ENCODE assay signal across 9 cellular contexts in the genomic region with DNA sequence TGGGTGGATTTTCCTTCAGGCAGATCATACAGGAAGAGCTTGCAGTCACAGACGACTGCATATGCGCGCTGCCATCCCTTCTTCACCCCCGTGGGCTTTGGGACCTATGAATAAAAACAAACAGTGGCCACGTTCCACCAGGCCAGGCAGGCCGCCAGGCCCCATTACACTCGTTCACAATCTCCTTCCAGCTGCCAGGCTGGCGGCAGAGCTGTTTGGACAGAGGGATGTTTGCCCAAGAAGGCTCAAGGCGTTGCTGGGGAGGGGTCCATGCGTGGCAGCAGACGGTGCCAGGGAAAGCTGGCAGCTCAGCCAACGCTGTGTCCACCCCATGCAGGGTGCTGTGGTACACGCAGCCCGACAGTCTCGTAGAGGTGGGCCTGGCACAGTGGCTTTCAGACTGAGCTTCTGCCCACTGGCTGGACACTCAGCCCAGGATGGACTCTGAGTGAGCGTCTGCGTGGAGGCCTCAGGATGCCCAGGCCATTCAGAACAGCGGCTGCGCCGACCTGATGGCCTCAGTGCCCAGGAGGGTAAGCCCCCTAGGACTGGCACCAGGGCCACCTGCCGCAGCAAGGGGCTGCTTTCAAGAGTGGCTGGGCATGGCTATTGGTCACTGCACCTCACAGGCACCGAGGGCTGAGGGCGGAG. TPM values are rescaled to one million over a fixed set of nuclear protein-coding genes. Genes with fewer than 3 reads are reported as not detected.
DNase-seq lines count a peak whose midpoint lies in the region; ATAC-seq and TF ChIP-seq lines count a peak whose summit lies in the region.
"Had no signal": no experiment of that assay in that cellular context is flagged by ENCODE, and none has a peak within 500 bp of the region (broad histone marks: within the 10 kb centered on the region; RNA-seq: fewer than 3 reads in every experiment).

No MANE protein-coding gene starts in this region.

- peak; percentile 10 for DNase-seq in NCI-H1105 (lab: John Stamatoyannopoulos, UW)
- peak; percentile 88 for DNase-seq in chondrocyte (ENCODE audit: low spot score)
- no peak for DNase-seq in natural killer cell treated with Interleukin-12 subunit alpha and Interleukin-12 subunit beta and Interleukin-15 and Interleukin-18, amount 100 ng/mL, for 72 hours (ENCODE audit: low spot score)
- no peak for DNase-seq in OCI-M1 (lab: John Stamatoyannopoulos, UW)
- DNase-seq in EL, result no peak
- no peak for DNase-seq in NCI-H510A (lab: John Stamatoyannopoulos, UW)
- DNase-seq in activated CD4-positive, alpha-beta T cell treated with anti-CD3 and anti-CD28 coated beads, Interleukin-2, amount 50 U/mL, for 4 hours, result no peak
- DNase-seq: NCI-H1436 treated with DMSO at 0.1 percent for 48 hours had no signal

- no peaks in the 10 kb centered on the region for H3K27me3 Mint-ChIP-seq in chondrocyte (ENCODE audit: low read depth)
- H3K27me3 Mint-ChIP-seq in natural killer cell treated with Interleukin-12 subunit alpha and Interleukin-12 subunit beta and Interleukin-15 and Interleukin-18, amount 100 ng/mL, for 72 hours, result peaks cover 0 to 2% of the 10 kb centered on the region in 2 donors

- H3K4me1 ChIP-seq in BLaER1 treated with 17β-estradiol and CSF1 and Interleukin-3, amounts not matched to agents 10 nM and 100 nM, result peaks cover 23 to 51% (median 33%) of the 10 kb centered on the region in 10 experiments

- ATAC-seq in natural killer cell treated with Interleukin-12 subunit alpha and Interleukin-12 subunit beta and Interleukin-15 and Interleukin-18, amount 100 ng/mL, for 72 hours, result no peak

- no peak overlapping the region for H3K4me3 ChIP-seq in BLaER1 treated with 17β-estradiol and CSF1 and Interleukin-3, amounts not matched to agents 10 nM and 100 nM

- TF ChIP-seq CTCF in chondrocyte (IDR thresholded peaks at IDR 0.05), result no peak

- H3K27ac ChIP-seq in BLaER1 treated with 17β-estradiol and CSF1 and Interleukin-3, amounts not matched to agents 10 nM and 100 nM, result peak overlapping the region in 6 of 11 experiments; percentile 20 to 50 (median 29); a peak in 11 of 22 replicates

- H3K9me3 Mint-ChIP-seq in chondrocyte (ENCODE audit: low read depth), result no peaks in the 10 kb centered on the region
- H3K9me3 Mint-ChIP-seq in natural killer cell treated with Interleukin-12 subunit alpha and Interleukin-12 subunit beta and Interleukin-15 and Interleukin-18, amount 100 ng/mL, for 72 hours, result no peaks in the 10 kb centered on the region

- H3K27ac Mint-ChIP-seq in chondrocyte (ENCODE audit: unreplicated experiment), result no peak overlapping the region
- H3K27ac Mint-ChIP-seq in natural killer cell treated with Interleukin-12 subunit alpha and Interleukin-12 subunit beta and Interleukin-15 and Interleukin-18, amount 100 ng/mL, for 72 hours, result peak overlapping the region in 1 of 2 donors; percentile 12

- no peaks in the 10 kb centered on the region for H3K9me3 ChIP-seq in BLaER1 treated with 17β-estradiol and CSF1 and Interleukin-3, amounts not matched to agents 10 nM and 100 nM (replicated peaks in 1 of 11)

- H3K4me3 Mint-ChIP-seq in chondrocyte (ENCODE audit: unreplicated experiment), result no peak overlapping the region
- peak overlapping the region; percentile 74 for H3K4me3 Mint-ChIP-seq in natural killer cell treated with Interleukin-12 subunit alpha and Interleukin-12 subunit beta and Interleukin-15 and Interleukin-18, amount 100 ng/mL, for 72 hours

- peak overlapping the region in 6 of 11 experiments; percentile 6 to 48 (median 30); a peak in 5 of 22 replicates for H3K9ac ChIP-seq in BLaER1 treated with 17β-estradiol and CSF1 and Interleukin-3, amounts not matched to agents 10 nM and 100 nM

- H3K4me1 Mint-ChIP-seq in chondrocyte (ENCODE audit: low read depth), result peaks cover 23% of the 10 kb centered on the region
- H3K4me1 Mint-ChIP-seq in natural killer cell treated with Interleukin-12 subunit alpha and Interleukin-12 subunit beta and Interleukin-15 and Interleukin-18, amount 100 ng/mL, for 72 hours (ENCODE audit: low read depth in 2 of 2), result peaks cover 10 to 11% of the 10 kb centered on the region in 2 donors

- peaks cover 0 to 77% (median 14%) of the 10 kb centered on the region in 11 experiments; a peak in 11 of 22 replicates for H3K36me3 ChIP-seq in BLaER1 treated with 17β-estradiol and CSF1 and Interleukin-3, amounts not matched to agents 10 nM and 100 nM

- peak overlapping the region; percentile 63 to 84 (median 72) for H3K4me2 ChIP-seq in BLaER1 treated with 17β-estradiol and CSF1 and Interleukin-3, amounts not matched to agents 10 nM and 100 nM

- H4K20me1 ChIP-seq in BLaER1 treated with 17β-estradiol and CSF1 and Interleukin-3, amounts not matched to agents 10 nM and 100 nM, result peaks cover 0 to 18% (median 0%) of the 10 kb centered on the region in 11 experiments; a peak in 3 of 22 replicates

- H3K36me3 Mint-ChIP-seq in chondrocyte (ENCODE audit: low read depth), result peaks cover 28% of the 10 kb centered on the region
- H3K36me3 Mint-ChIP-seq in natural killer cell treated with Interleukin-12 subunit alpha and Interleukin-12 subunit beta and Interleukin-15 and Interleukin-18, amount 100 ng/mL, for 72 hours, result no peaks in the 10 kb centered on the region

- H3K27me3 ChIP-seq in BLaER1 treated with 17β-estradiol and CSF1 and Interleukin-3, amounts not matched to agents 10 nM and 100 nM, result no peaks in the 10 kb centered on the region

RNA-seq across cellular contexts. Expression of a gene that starts 27.5 kb away (rescaled TPM):
- total RNA-seq in chondrocyte, result 0.30 to 0.38 TPM in 2 of 3 replicates, not detected in the other
- 1 to 10 TPM in 1 of 2 donors, under 1 TPM in 1; 0.21 to 1.0 TPM for total RNA-seq in natural killer cell treated with Interleukin-12 subunit alpha and Interleukin-12 subunit beta and Interleukin-15 and Interleukin-18, amount 100 ng/mL, for 72 hours

Comparison
In these comparisons a context has a peak if more than half of its experiments do, and no peak if none do; other contexts are left out.
1. DNase-seq: peak in NCI-H1105 (single experiment) and chondrocyte (single experiment); none in natural killer cell treated with Interleukin-12 subunit alpha and Interleukin-12 subunit beta and Interleukin-15 and Interleukin-18, amount 100 ng/mL, for 72 hours (single experiment), OCI-M1 (single experiment), EL (single experiment), NCI-H510A (single experiment) and activated CD4-positive, alpha-beta T cell treated with anti-CD3 and anti-CD28 coated beads, Interleukin-2, amount 50 U/mL, for 4 hours (0 of 2).